ENCODE assay signal across 8 cellular contexts in genomic region chr3:112303811-112304325, GRCh38. TPM values are rescaled to one million over a fixed set of nuclear protein-coding genes. Genes with fewer than 3 reads are reported as not detected.
DNase-seq lines count a peak whose midpoint lies in the region; ATAC-seq, FAIRE-seq and TF ChIP-seq lines count a peak whose summit lies in the region.

No MANE protein-coding gene starts in this region.

- H3K4me3 ChIP-seq in IMR-90 (ENCODE audit: insufficient read depth, low read depth, low read length) (peak overlapping the region; percentile 27; the same call in 1 of the 2 replicates), H1 (ENCODE audit: extremely low read depth in 1 of 4, insufficient read depth in 2 of 4, low read depth in 3 of 4, low read length in 4 of 4) (peak overlapping the region; percentile 29 to 53 (median 37)), mucosa of stomach (ENCODE audit: low read length) (peak overlapping the region; percentile 25)

- CTCF ChIA-PET in IMR-90 (lab: Yijun Ruan, JAX): interaction anchor here (0.8 to 1.7 kb wide), 6 partner anchors 10 to 216 kb away, joined by 3 to 8 read pairs (median 4); no protein-coding TSS in a partner anchor
- CTCF ChIA-PET in H1 (lab: Charles Lee; ENCODE audit: partially characterized antibody): interaction anchor here (0.6 to 5.5 kb wide), 14 partner anchors 10 to 209 kb away, joined by 3 to 47 read pairs (median 4); partner anchors contain the start of genes CD200 and SLC9C1

- in situ Hi-C loops in IMR-90 (cut with MboI; ENCODE audit: low sequenced_read_pairs): loop anchor here (25.0 kb wide), 1 partner anchor 683 kb away; the partner anchor contains the start of genes CD200R1 and GTPBP8

- no peak for TF ChIP-seq EP300 in H1 (IDR thresholded peaks at IDR 0.05; ENCODE audit: borderline replicate concordance in 1 of 2, low read depth in 2 of 2, low read length in 2 of 2)

- H2AK5ac ChIP-seq in IMR-90 (ENCODE audit: low read depth, low read length) (no peak overlapping the region), H1 (ENCODE audit: low read depth, low read length) (peak overlapping the region; percentile 71; the same call in 1 of the 2 replicates)

- TF ChIP-seq RAD21 in IMR-90 (IDR thresholded peaks at IDR 0.05; ENCODE audit: low read length) (no peak), H1 (IDR thresholded peaks at IDR 0.05 in 1 of 2, conservative IDR thresholded peaks at IDR 0.05 in 1 of 2; ENCODE audit: low read depth in 2 of 2, low read length in 2 of 2) (no peak)

- FAIRE-seq in H1 (lab: Jason Lieb, UNC): no peak

- peak overlapping the region; percentile 96 for H2BK12ac ChIP-seq in H1 (ENCODE audit: low read depth, low read length)

- no TSS peak for BruUV-seq in IMR-90 (replicated peaks; lab: Mats Ljungman, UMichigan)

- H2BK20ac ChIP-seq in IMR-90 (ENCODE audit: low read depth, low read length): peak overlapping the region; percentile 40
- H2BK20ac ChIP-seq in H1 (ENCODE audit: low read length): peak overlapping the region; percentile 98

- H3K79me1 ChIP-seq in IMR-90 (ENCODE audit: low read depth in 1 of 2, low read length in 2 of 2) (no peaks in the 10 kb centered on the region), H1 (ENCODE audit: low read depth, low read length) (no peaks in the 10 kb centered on the region)

- H3K4me2 ChIP-seq in IMR-90 (ENCODE audit: low read depth, low read length) (peak overlapping the region; percentile 78), H1 (ENCODE audit: insufficient read depth in 1 of 2, low read depth in 2 of 2, low read length in 2 of 2) (peak overlapping the region; percentile 61 to 90)

- H3K14ac ChIP-seq in IMR-90 (replicated peaks; ENCODE audit: low read depth, low read length): peak overlapping the region; percentile 70
- no peak overlapping the region for H3K14ac ChIP-seq in H1 (ENCODE audit: insufficient read length)

- H4K8ac ChIP-seq in IMR-90 (ENCODE audit: low read depth in 2 of 2, low read length in 2 of 2) (peak overlapping the region; percentile 32 to 83), H1 (ENCODE audit: extremely low read depth, insufficient read depth, low read length) (no peak overlapping the region)

- H2BK120ac ChIP-seq in IMR-90 (ENCODE audit: low read depth, low read length): peak overlapping the region; percentile 16; the same call in 1 of the 2 replicates
- H2BK120ac ChIP-seq in H1 (replicated peaks; ENCODE audit: low read depth, low read length): peak overlapping the region; percentile 100

- H3K23me2 ChIP-seq in H1 (ENCODE audit: low read depth, low read length): peaks cover 10% of the 10 kb centered on the region; the same call in 1 of the 2 replicates

- H4K5ac ChIP-seq in IMR-90 (ENCODE audit: low read depth, low read length) (peak overlapping the region; percentile 89), H1 (ENCODE audit: insufficient read length, low read depth, low read length) (peak overlapping the region; percentile 90)

- intact Hi-C loops in IMR-90 (cut with micrococcal nuclease): no loop called here

- H3K9me3 ChIP-seq in IMR-90 (ENCODE audit: control insufficient read depth, insufficient read depth, low read length) (no peaks in the 10 kb centered on the region), H1 (ENCODE audit: insufficient read depth in 2 of 2, low read depth in 1 of 2, low read length in 1 of 2) (no peaks in the 10 kb centered on the region; a peak in 1 of 4 replicates), mucosa of stomach (ENCODE audit: control insufficient read depth, low read length) (no peaks in the 10 kb centered on the region)

- H3K27me3 ChIP-seq in IMR-90 (ENCODE audit: control insufficient read depth, insufficient read depth, low read length) (no peaks in the 10 kb centered on the region), H1 (replicated peaks in 1 of 4; ENCODE audit: control insufficient read depth in 3 of 4, extremely low read depth in 1 of 4, insufficient read depth in 3 of 4, low read length in 3 of 4) (no peaks in the 10 kb centered on the region), mucosa of stomach (ENCODE audit: control insufficient read depth, insufficient read depth, low read length) (no peaks in the 10 kb centered on the region)

- H4K91ac ChIP-seq in IMR-90 (ENCODE audit: insufficient read depth, low read depth, low read length) (peak overlapping the region; percentile 23; the same call in 1 of the 2 replicates), H1 (replicated peaks; ENCODE audit: insufficient read length, low read length) (peak overlapping the region; percentile 81)

- H3K23ac ChIP-seq in IMR-90 (ENCODE audit: low read depth, low read length) (peak overlapping the region; percentile 11; the same call in 1 of the 2 replicates), H1 (ENCODE audit: insufficient read length) (no peak overlapping the region)

- H2BK15ac ChIP-seq in IMR-90 (ENCODE audit: low read depth, low read length) (no peak overlapping the region), H1 (ENCODE audit: low read length) (no peak overlapping the region)

- peak overlapping the region; percentile 92 for H2AFZ ChIP-seq in IMR-90 (replicated peaks; ENCODE audit: low read length, poor library complexity)
- H2AFZ ChIP-seq in H1 (ENCODE audit: low read length): 0 out of 2 replicates have a peak overlapping the region, but pooled peaks have one; percentile 37

- ATAC-seq in IMR-90 (ENCODE audit: low read depth): peak; percentile 64
- ATAC-seq in GM21447 (IDR thresholded peaks at IDR 0.05; ENCODE audit: unreplicated experiment): no peak

- DNase-seq in NCI-H146 (lab: John Stamatoyannopoulos, UW) (peak; percentile 58), NCI-H146 treated with DMSO at 0.1 percent for 48 hours (lab: John Stamatoyannopoulos, UW; ENCODE audit: unreplicated experiment) (no peak), IMR-90 (peak; percentile 28), H1 (ENCODE audit: low read depth in 1 of 2, low spot score in 2 of 2) (peak in 1 of 2 experiments; percentile 51), NCI-H1694 (lab: John Stamatoyannopoulos, UW) (no peak), NCI-H2081 treated with DMSO at 0.1 percent for 48 hours (lab: John Stamatoyannopoulos, UW) (no peak)

- H3K4ac ChIP-seq in IMR-90 (ENCODE audit: low read depth, low read length) (peak overlapping the region; percentile 38), H1 (replicated peaks; ENCODE audit: insufficient read length, low read depth, low read length) (peak overlapping the region; percentile 98)

- peak overlapping the region; percentile 22 for H3K18ac ChIP-seq in IMR-90 (ENCODE audit: low read depth, low read length)
- peak overlapping the region; percentile 98 for H3K18ac ChIP-seq in H1 (ENCODE audit: extremely low read depth, low read length)

- WGBS in IMR-90 (ENCODE audit: extremely low coverage in 2 of 2, insufficient read length in 1 of 2), 2 experiments: 21% methylated on average over 4 of the region's 10 CpGs; no CpG with 5 or more reads in 1 of the 2 experiments
- WGBS in H1 (ENCODE audit: extremely low coverage in 1 of 2, insufficient coverage in 1 of 2, insufficient read length in 1 of 2, insufficient replicate concordance in 2 of 2, low coverage in 1 of 2, low lambda C conversion rate in 2 of 2, missing lambda C conversion rate in 1 of 2), 2 experiments: 41% methylated on average over 10 of the region's 10 CpGs; no CpG with 5 or more reads in 1 of the 2 experiments

- H2BK5ac ChIP-seq in IMR-90 (ENCODE audit: low read depth, low read length, poor library complexity, severe bottlenecking): no peak overlapping the region
- H2BK5ac ChIP-seq in H1 (ENCODE audit: low read depth, low read length): peak overlapping the region; percentile 99; the same call in 1 of the 2 replicates

- H3K27ac ChIP-seq in IMR-90 (ENCODE audit: insufficient read depth, low read length): no peak overlapping the region
- peak overlapping the region; percentile 80 for H3K27ac ChIP-seq in H1 (ENCODE audit: low read depth, low read length)

- no peaks in the 10 kb centered on the region for H4K20me1 ChIP-seq in IMR-90 (ENCODE audit: insufficient read depth, low read length)
- H4K20me1 ChIP-seq in H1 (replicated peaks in 1 of 2; ENCODE audit: control insufficient read depth in 1 of 2, insufficient read depth in 2 of 2, low read length in 2 of 2): no peaks in the 10 kb centered on the region

- dilution Hi-C loops in IMR-90 (cut with HindIII; ENCODE audit: low sequenced_read_pairs, unreplicated experiment): loop anchor here (25.0 kb wide), 1 partner anchor 208 kb away; no protein-coding TSS in a partner anchor

- TF ChIP-seq CTCF in IMR-90 (conservative IDR thresholded peaks at IDR 0.05; ENCODE audit: low read depth, low read length) (no peak), H1 (IDR thresholded peaks at IDR 0.05; ENCODE audit: control extremely low read depth in 1 of 3, insufficient read depth in 1 of 3, low read depth in 1 of 3, low read length in 3 of 3) (no peak)

- POLR2A ChIA-PET in IMR-90 (lab: Charles Lee; ENCODE audit: unreplicated experiment): no interaction called here
- POLR2A ChIA-PET in H1 (lab: Charles Lee; ENCODE audit: partially characterized antibody): interaction anchor here (0.8 to 4.9 kb wide), 15 partner anchors 10 to 167 kb away, joined by 3 to 32 read pairs (median 4); partner anchors contain the start of genes CD200 and SLC9C1

- H3K36me3 ChIP-seq in IMR-90 (ENCODE audit: control insufficient read depth, insufficient read depth, low read length) (no peaks in the 10 kb centered on the region), H1 (ENCODE audit: control insufficient read depth in 2 of 4, insufficient read depth in 4 of 4, low read length in 3 of 4) (peaks cover 0 to 2% (median 0%) of the 10 kb centered on the region in 4 experiments; a peak in 1 of 8 replicates), mucosa of stomach (ENCODE audit: control insufficient read depth, insufficient read depth, low read length) (no peaks in the 10 kb centered on the region)

- no peak overlapping the region for H2AK9ac ChIP-seq in IMR-90 (replicated peaks; ENCODE audit: low read depth, low read length, poor library complexity)

- no peaks in the 10 kb centered on the region for H3K79me2 ChIP-seq in H1 (ENCODE audit: control insufficient read depth in 1 of 2, insufficient read depth in 2 of 2, low read length in 2 of 2)

- TF ChIP-seq POLR2A in IMR-90 (IDR thresholded peaks at IDR 0.05; ENCODE audit: low read depth, low read length) (no peak), H1 (IDR thresholded peaks at IDR 0.05; ENCODE audit: control extremely low read depth in 1 of 2, low read depth in 2 of 2, low read length in 2 of 2) (no peak)

- no peaks in the 10 kb centered on the region for H3K9me1 ChIP-seq in IMR-90 (ENCODE audit: insufficient read depth, low read length)

- peaks cover 12% of the 10 kb centered on the region for H3K4me1 ChIP-seq in IMR-90 (ENCODE audit: control insufficient read depth, insufficient read depth, low read length)
- peaks cover 20 to 27% (median 22%) of the 10 kb centered on the region in 4 experiments for H3K4me1 ChIP-seq in H1 (replicated peaks in 1 of 4; ENCODE audit: control insufficient read depth in 3 of 4, insufficient read depth in 4 of 4, low read length in 3 of 4)
- H3K4me1 ChIP-seq in mucosa of stomach (ENCODE audit: control insufficient read depth, insufficient read depth, low read length): peaks cover 4% of the 10 kb centered on the region

- peak overlapping the region; percentile 39; the same call in 1 of the 2 replicates for H3K56ac ChIP-seq in IMR-90 (ENCODE audit: extremely low read depth, insufficient read depth, low read length)
- H3K56ac ChIP-seq in H1 (replicated peaks; ENCODE audit: insufficient read length, low read depth, low read length): peak overlapping the region; percentile 90

- H3K9ac ChIP-seq in IMR-90 (ENCODE audit: low read depth, low read length): peak overlapping the region; percentile 46
- H3K9ac ChIP-seq in H1 (replicated peaks in 1 of 4; ENCODE audit: extremely low read depth in 1 of 4, low read depth in 3 of 4, low read length in 3 of 4): peak overlapping the region in 3 of 4 experiments; percentile 38 to 48 (median 44); a peak in 5 of 7 replicates
- peak overlapping the region; percentile 25 for H3K9ac ChIP-seq in mucosa of stomach (ENCODE audit: low read length)

RNA-seq across cellular contexts. Expression of gene SLC9C1, which starts 9.9 kb away (rescaled TPM):
- total RNA-seq in IMR-90 (2012; rRNA removed): not detected in 2 replicates
- polyA plus RNA-seq in IMR-90 (2012; rRNA removed): not detected in 2 replicates
- not detected in 2 replicates for polyA plus RNA-seq in IMR-90 (2012; cell fraction: cytosol; rRNA removed)
- not detected in 2 replicates for polyA plus RNA-seq in IMR-90 (2012; cell fraction: nucleus; rRNA removed; ENCODE audit: low replicate concordance)
- 0.24 and 1.1 TPM in 2 replicates for total RNA-seq in H1 (2021; fragmentation: NEBNext Ultra II Directional; extraction: Animal tissue kit (Norgen Biotek cat#: 25700))
- polyA plus RNA-seq in H1 (2011; rRNA removed): 0.06 and 0.15 TPM in 2 replicates
- polyA plus RNA-seq in H1 (2011; cell fraction: cytosol; rRNA removed): not detected
- polyA plus RNA-seq in H1 (2011; cell fraction: nucleus; rRNA removed): 0.20 TPM
- 0.12 TPM in 1 of 4 replicates, not detected in the others for polyA plus RNA-seq in H1 (2012, experiment 1 of 2)
- polyA plus RNA-seq in H1 (2012, experiment 2 of 2): not detected
- 0.12 TPM for polyA plus RNA-seq in H1 (2013, experiment 1 of 2)
- polyA plus RNA-seq in H1 (2013, experiment 2 of 2): 0.13 TPM
- 0.20 and 0.41 TPM in 2 replicates for polyA minus RNA-seq in H1 (2011; rRNA and poly(A)+ RNA removed)
- not detected for polyA minus RNA-seq in H1 (2011; cell fraction: cytosol; rRNA and poly(A)+ RNA removed)
- polyA minus RNA-seq in H1 (2011; cell fraction: nucleus; rRNA and poly(A)+ RNA removed): 1.5 TPM

RNA-seq across cellular contexts. Expression of gene CD200, which starts 29.1 kb away (rescaled TPM):
- 0.83 and 1.1 TPM in 2 replicates for total RNA-seq in IMR-90 (2012; rRNA removed)
- polyA plus RNA-seq in IMR-90 (2012; rRNA removed) (1.6 and 1.7 TPM in 2 replicates), H1 (2011; rRNA removed) (25.0 and 45.8 TPM in 2 replicates)
- 0.57 and 0.62 TPM in 2 replicates for polyA plus RNA-seq in IMR-90 (2012; cell fraction: cytosol; rRNA removed)
- polyA plus RNA-seq in IMR-90 (2012; cell fraction: nucleus; rRNA removed; ENCODE audit: low replicate concordance): 0.34 and 3.0 TPM in 2 replicates
- 50.2 and 51.9 TPM in 2 replicates for total RNA-seq in H1 (2021; fragmentation: NEBNext Ultra II Directional; extraction: Animal tissue kit (Norgen Biotek cat#: 25700))
- polyA plus RNA-seq in H1 (2011; cell fraction: cytosol; rRNA removed): 39.3 TPM
- polyA plus RNA-seq in H1 (2011; cell fraction: nucleus; rRNA removed): 24.9 TPM
- 46.2 to 51.4 TPM (median 49.5 TPM) in 4 replicates for polyA plus RNA-seq in H1 (2012, experiment 1 of 2)
- 7.0 TPM for polyA plus RNA-seq in H1 (2012, experiment 2 of 2)
- polyA plus RNA-seq in H1 (2013, experiment 1 of 2): 104 TPM
- 109 TPM for polyA plus RNA-seq in H1 (2013, experiment 2 of 2)
- 41.9 and 57.4 TPM in 2 replicates for polyA minus RNA-seq in H1 (2011; rRNA and poly(A)+ RNA removed)
- polyA minus RNA-seq in H1 (2011; cell fraction: cytosol; rRNA and poly(A)+ RNA removed): 19.0 TPM
- 38.7 TPM for polyA minus RNA-seq in H1 (2011; cell fraction: nucleus; rRNA and poly(A)+ RNA removed)

Comparison
In these comparisons a context has a peak if more than half of its experiments do, and no peak if none do; other contexts are left out.
1. DNase-seq: peak in NCI-H146 (single experiment) and IMR-90 (single experiment); none in NCI-H146 treated with DMSO at 0.1 percent for 48 hours (single experiment), NCI-H1694 (single experiment) and NCI-H2081 treated with DMSO at 0.1 percent for 48 hours (single experiment).
2. RNA of gene CD200, which starts 29.1 kb away (total RNA-seq): 50.2 to 51.9 TPM in H1; 0.83 to 1.1 TPM in IMR-90; every median in the first group is over 10 times any median in the second.
3. Peak in every context shown above with its lines, with median percentiles within 50 percentile points of each other: H3K4me3 ChIP-seq and H3K9ac ChIP-seq.